Comparison of ENCODE assay signal across 8 cellular contexts in the genomic region with DNA sequence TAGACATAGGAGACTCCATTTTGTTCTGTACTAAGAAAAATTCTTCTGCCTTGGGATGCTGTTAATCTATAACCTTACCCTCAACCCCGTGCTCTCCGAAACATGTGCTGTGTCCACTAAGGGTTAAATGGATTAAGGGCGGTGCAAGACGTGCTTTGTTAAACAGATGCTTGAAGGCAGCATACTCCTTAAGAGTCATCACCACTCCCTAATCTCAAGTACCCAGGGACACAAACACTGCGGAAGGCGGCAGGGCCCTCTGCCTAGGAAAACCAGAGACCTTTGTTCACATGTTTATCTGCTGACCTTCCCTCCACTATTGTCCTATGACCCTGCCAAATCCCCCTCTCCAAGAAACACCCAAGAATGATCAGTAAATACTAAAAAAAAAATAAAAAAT. TPM values are rescaled to one million over a fixed set of nuclear protein-coding genes. Genes with fewer than 3 reads are reported as not detected.
DNase-seq lines count a peak whose midpoint lies in the region; ATAC-seq and TF ChIP-seq lines count a peak whose summit lies in the region.
"Not testable (repeated sequence)": the region's sequence is repeated elsewhere in the genome, so short reads cannot be mapped to it uniquely, and the experiment has no call there.
"Had no signal": no experiment of that assay in that cellular context is flagged by ENCODE, and none has a peak within 500 bp of the region (broad histone marks: within the 10 kb centered on the region; RNA-seq: fewer than 3 reads in every experiment).

No MANE protein-coding gene starts in this region.

- H3K4me1 ChIP-seq in cardiac muscle cell (ENCODE audit: low read depth) (peaks cover 36% of the 10 kb centered on the region), thyroid gland (peaks cover 11% of the 10 kb centered on the region in 2 donors)
- not testable (repeated sequence) for H3K4me1 ChIP-seq in left lung, lower lobe of right lung, upper lobe of right lung

- intact Hi-C loops in left lung (cut with DNase I); lower lobe of right lung (cut with DNase I); thyroid gland (cut with DNase I); upper lobe of right lung (cut with DNase I): not testable (repeated sequence)

- not testable (repeated sequence) for DNase-seq in cardiac muscle cell (ENCODE audit: low read depth in 1 of 2, low spot score in 1 of 2); left lung; lower lobe of right lung; thyroid gland; upper lobe of right lung

- not testable (repeated sequence) for TF ChIP-seq CTCF in cardiac muscle cell (IDR thresholded peaks at IDR 0.05; ENCODE audit: low read depth, low read length); left lung (IDR thresholded peaks at IDR 0.05); lower lobe of right lung (IDR thresholded peaks at IDR 0.05); thyroid gland (IDR thresholded peaks at IDR 0.05); upper lobe of right lung (IDR thresholded peaks at IDR 0.05)

- not testable (repeated sequence) for H3K36me3 ChIP-seq in cardiac muscle cell, left lung, lower lobe of right lung, thyroid gland, upper lobe of right lung

- WGBS in thyroid gland, 2 donors = 37 to 55% methylated on average over 4 to 6 of the region's 6 CpGs

- H3K27ac ChIP-seq in cardiac muscle cell = peak overlapping the region; percentile 74
- H3K27ac ChIP-seq in left lung = peak overlapping the region; percentile 51 to 57
- peak overlapping the region; percentile 69 for H3K27ac ChIP-seq in lower lobe of right lung
- H3K27ac ChIP-seq in thyroid gland = peak overlapping the region in 2 of 3 donors; percentile 47 to 63
- peak overlapping the region; percentile 56 for H3K27ac ChIP-seq in upper lobe of right lung

- not testable (repeated sequence) for H3K4me3 ChIP-seq in cardiac muscle cell; left lung; lower lobe of right lung; thyroid gland (replicated peaks in 1 of 3); upper lobe of right lung

- H3K9me3 ChIP-seq in cardiac muscle cell (ENCODE audit: low read depth); lower lobe of right lung; thyroid gland; upper lobe of right lung: not testable (repeated sequence)
- peaks cover 0 to 11% of the 10 kb centered on the region in 2 donors for H3K9me3 ChIP-seq in left lung

- not testable (repeated sequence) for H3K27me3 ChIP-seq in cardiac muscle cell; left lung; lower lobe of right lung (ENCODE audit: low read depth); thyroid gland; upper lobe of right lung

- TF ChIP-seq POLR2A in thyroid gland (IDR thresholded peaks at IDR 0.05) = not testable (repeated sequence)

- peak; percentile 70 for ATAC-seq in left lung
- ATAC-seq in lower lobe of right lung = peak; percentile 73 to 87
- ATAC-seq in upper lobe of right lung = peak; percentile 33

RNA-seq across cellular contexts. Expression of gene STARD13, which starts 43.2 kb away (rescaled TPM):
- total RNA-seq in cardiac muscle cell = 23.5 and 23.8 TPM in 2 replicates
- polyA plus RNA-seq in cardiac muscle cell = 15.7 and 16.5 TPM in 2 replicates
- 10 to 100 TPM; 28.1 to 43.6 TPM for total RNA-seq in left lung
- 61.0 TPM for total RNA-seq in lower lobe of right lung
- total RNA-seq in thyroid gland = 100 to 1,000 TPM in 1 of 4 donors, 10 to 100 TPM in 3; 52.0 to 114 (median 89.2) TPM
- total RNA-seq in upper lobe of right lung = 60.4 TPM
- total RNA-seq: CD4-positive, CD25-positive, alpha-beta regulatory T cell had no signal
- polyA plus RNA-seq: CD4-positive, alpha-beta memory T cell; CD4-positive, CD25-positive, alpha-beta regulatory T cell; CD8-positive, alpha-beta memory T cell had no signal
